1 cellular context compared by ENCODE assay signal in genomic region chr6:74871757-74872156, GRCh38.
TF ChIP-seq lines count a peak whose summit lies in the region.

No MANE protein-coding gene starts in this region.

TF ChIP-seq in IMR-90, 13 proteins besides CTCF, POLR2A, EP300 and RAD21 (continued from another document):
- no peak for TF ChIP-seq RCOR1 (IDR thresholded peaks at IDR 0.05; ENCODE audit: insufficient replicate concordance, low read length)
- no peak for TF ChIP-seq NFE2L2 (IDR thresholded peaks at IDR 0.05; ENCODE audit: low read depth, low read length)
- TF ChIP-seq SMC3 (IDR thresholded peaks at IDR 0.05; ENCODE audit: low read depth, low read length): no peak
- TF ChIP-seq BHLHE40 (IDR thresholded peaks at IDR 0.05; ENCODE audit: low read depth, low read length): no peak
- TF ChIP-seq RFX5 (IDR thresholded peaks at IDR 0.05; ENCODE audit: low read depth, low read length): no peak
- no peak for TF ChIP-seq MAZ (IDR thresholded peaks at IDR 0.05; ENCODE audit: borderline replicate concordance, low read depth, low read length)
- no peak for TF ChIP-seq CEBPB (IDR thresholded peaks at IDR 0.05; ENCODE audit: low read depth, low read length)
